ENCODE assay signal across 11 cellular contexts in genomic region chr19:43004846-43005245, GRCh38. TPM values are rescaled to one million over a fixed set of nuclear protein-coding genes. Genes with fewer than 3 reads are reported as not detected.
DNase-seq lines count a peak whose midpoint lies in the region; TF ChIP-seq lines count a peak whose summit lies in the region.
"Not testable (repeated sequence)": the region's sequence is repeated elsewhere in the genome, so short reads cannot be mapped to it uniquely, and the experiment has no call there.
"Had no signal": no experiment of that assay in that cellular context is flagged by ENCODE, and none has a peak within 500 bp of the region (broad histone marks: within the 10 kb centered on the region; RNA-seq: fewer than 3 reads in every experiment).

No MANE protein-coding gene starts in this region.

- H3K36me3 ChIP-seq in BJ (ENCODE audit: control insufficient read depth, insufficient read depth, low read length); MG63; left ventricle myocardium inferior: not testable (repeated sequence)

- H3K4me1 ChIP-seq in left ventricle myocardium inferior, result not testable (repeated sequence)

- H3K27me3 ChIP-seq in BJ (ENCODE audit: control insufficient read depth, insufficient read depth, low read length); MG63; left ventricle myocardium inferior (ENCODE audit: low read depth): not testable (repeated sequence)

- not testable (repeated sequence) for TF ChIP-seq CTCF in BJ (IDR thresholded peaks at IDR 0.05; ENCODE audit: insufficient read depth, low read depth, low read length); choroid plexus epithelial cell (conservative IDR thresholded peaks at IDR 0.05; ENCODE audit: low read depth, low read length); fibroblast of the aortic adventitia (IDR thresholded peaks at IDR 0.05; ENCODE audit: insufficient read depth, low read length); left ventricle myocardium inferior (IDR thresholded peaks at IDR 0.05; ENCODE audit: borderline replicate concordance)

- DNase-seq in BJ (ENCODE audit: low read depth) (peak; percentile 39), GM04504 (ENCODE audit: low read depth) (peak; percentile 42), MG63 (peak; percentile 61), choroid plexus epithelial cell (ENCODE audit: low read depth) (peak; percentile 46), fibroblast of the aortic adventitia (ENCODE audit: low read depth) (peak; percentile 21), myocyte (ENCODE audit: low read depth) (peak; percentile 58)
- not testable (repeated sequence) for DNase-seq in left ventricle myocardium inferior

- H3K9me3 ChIP-seq in MG63; left ventricle myocardium inferior (replicated peaks): not testable (repeated sequence)

- POLR2A ChIA-PET in BJ (lab: Charles Lee), result interaction anchor here (1.2 kb wide), 1 partner anchor 17 kb away, joined by 4 read pairs; no protein-coding TSS in a partner anchor

- H3K4me3 ChIP-seq in BJ (ENCODE audit: low read depth, low read length); MG63; choroid plexus epithelial cell (ENCODE audit: low read depth, low read length); fibroblast of the aortic adventitia (ENCODE audit: low read depth, low read length); left ventricle myocardium inferior: not testable (repeated sequence)

- CTCF ChIA-PET in BJ (lab: Yijun Ruan, JAX), result not testable (repeated sequence)

- H3K27ac ChIP-seq in left ventricle myocardium inferior (replicated peaks), result peak overlapping the region; percentile 67

- intact Hi-C loops in left ventricle myocardium inferior (cut with micrococcal nuclease), result not testable (repeated sequence)

RNA-seq across cellular contexts. Expression of gene PSG11, which starts 21.4 kb away (rescaled TPM):
- polyA plus RNA-seq in BJ (2011; rRNA removed), result 0.80 and 0.83 TPM in 2 replicates
- polyA minus RNA-seq in BJ (2011; rRNA and poly(A)+ RNA removed), result 0.19 TPM in 1 of 2 replicates, not detected in the other
- total RNA-seq in MG63 (2014; rRNA removed; shearing (Covaris generic); ENCODE audit: low replicate concordance), result not detected in 2 replicates
- total RNA-seq in fibroblast of the aortic adventitia (ENCODE audit: low replicate concordance) (0.09 TPM in 1 of 2 replicates, not detected in the other), left ventricle myocardium inferior (not detected), myocyte (1.1 and 2.8 TPM in 2 replicates)
- 1.7 TPM for polyA plus RNA-seq in myocyte (2012)
- total RNA-seq: CD4-positive, alpha-beta memory T cell; Daoy; HT-29; OCI-LY7 had no signal
- polyA plus RNA-seq: CD4-positive, alpha-beta memory T cell had no signal
